ENCODE assay signal across 8 cellular contexts in the genomic region with DNA sequence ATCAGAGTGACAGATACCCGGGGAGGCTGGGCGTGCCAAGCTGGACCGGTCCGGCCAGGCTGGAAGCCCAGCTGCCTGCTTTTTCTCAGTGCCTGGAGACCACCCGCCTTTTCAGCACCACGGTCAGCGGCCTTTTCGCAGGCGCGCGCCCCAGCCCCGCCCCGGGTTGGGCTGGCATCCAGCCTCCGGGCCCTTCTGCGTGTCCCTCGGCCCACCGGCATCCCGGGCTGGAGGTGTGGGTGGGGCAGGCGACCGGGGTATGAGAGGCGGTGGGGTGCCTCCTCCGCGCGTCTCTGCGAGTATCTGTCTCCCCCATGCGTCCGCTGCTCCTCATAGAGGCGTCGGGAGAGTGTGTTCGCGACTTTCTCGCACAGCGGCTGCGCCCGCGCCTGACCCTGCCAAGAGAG.
DNase-seq lines count a peak whose midpoint lies in the region; ATAC-seq and TF ChIP-seq lines count a peak whose summit lies in the region.

No MANE protein-coding gene starts in this region.

- peaks cover 9% of the 10 kb centered on the region; the same call in 1 of the 2 replicates for H3K27me3 ChIP-seq in Panc1 (ENCODE audit: control insufficient read depth, insufficient read depth, low read length)

- in situ Hi-C loops in GM13976 (cut with MboI; ENCODE audit: low sequenced_read_pairs, unreplicated experiment) (no loop called here), Panc1 (cut with HindIII; ENCODE audit: low pct_unique_long_range_greater_than_20kb, low sequenced_read_pairs) (no loop called here)

- TF ChIP-seq CTCF in GM13976 (IDR thresholded peaks at IDR 0.05; ENCODE audit: borderline replicate concordance, control extremely low read depth, extremely low read depth, insufficient read depth, missing control alignments) = no peak
- peak; percentile 44 for TF ChIP-seq CTCF in Panc1 (IDR thresholded peaks at IDR 0.05)

- H3K9me3 ChIP-seq in Panc1 (ENCODE audit: control insufficient read depth, insufficient read depth, low read depth, low read length) = no peaks in the 10 kb centered on the region

- CTCF ChIA-PET in Panc1 (lab: Charles Lee) = interaction anchor here (0.6 kb wide), 2 partner anchors 76 to 345 kb away, joined by 3 to 15 read pairs; no protein-coding TSS in a partner anchor

- ATAC-seq in Panc1 (peak; percentile 70), HG02973 (IDR thresholded peaks at IDR 0.05; ENCODE audit: unreplicated experiment) (no peak)
- ATAC-seq in activated naive CD8-positive, alpha-beta T cell treated with anti-CD3 and anti-CD28 coated beads, Interleukin-2, amount 10 ng/mL, durations not matched to agents 7 days and 5 days (ENCODE audit: low read depth) = peak; percentile 57
- ATAC-seq in stimulated activated effector memory CD8-positive, alpha-beta T cell treated with anti-CD3 and anti-CD28 coated beads, Interleukin-12 subunit alpha, Interleukin-12 subunit beta, amount 100 ng/mL, for 72 hours = peak; percentile 55

- no peaks in the 10 kb centered on the region for H3K36me3 Mint-ChIP-seq in activated naive CD8-positive, alpha-beta T cell treated with anti-CD3 and anti-CD28 coated beads, Interleukin-2, amount 10 ng/mL, durations not matched to agents 7 days and 5 days
- H3K36me3 Mint-ChIP-seq in immature natural killer cell = peaks cover 0 to 3% (median 0%) of the 10 kb centered on the region in 3 donors
- no peaks in the 10 kb centered on the region for H3K36me3 Mint-ChIP-seq in stimulated activated effector memory CD8-positive, alpha-beta T cell treated with anti-CD3 and anti-CD28 coated beads, Interleukin-12 subunit alpha, Interleukin-12 subunit beta, amount 100 ng/mL, for 72 hours

- H3K4me1 ChIP-seq in Panc1 (ENCODE audit: control insufficient read depth, insufficient read depth, low read length) = no peaks in the 10 kb centered on the region

- H3K36me3 ChIP-seq in Panc1 (ENCODE audit: control insufficient read depth, insufficient read depth, low read length) = no peaks in the 10 kb centered on the region

- no peak overlapping the region for H3K4me3 Mint-ChIP-seq in activated naive CD8-positive, alpha-beta T cell treated with anti-CD3 and anti-CD28 coated beads, Interleukin-2, amount 10 ng/mL, durations not matched to agents 7 days and 5 days
- no peak overlapping the region for H3K4me3 Mint-ChIP-seq in immature natural killer cell
- no peak overlapping the region for H3K4me3 Mint-ChIP-seq in stimulated activated effector memory CD8-positive, alpha-beta T cell treated with anti-CD3 and anti-CD28 coated beads, Interleukin-12 subunit alpha, Interleukin-12 subunit beta, amount 100 ng/mL, for 72 hours

- intact Hi-C loops in Panc1 (cut with micrococcal nuclease; ENCODE audit: unreplicated experiment) = loop anchor here (10.0 kb wide), 1 partner anchor 79 kb away; no protein-coding TSS in a partner anchor

- H3K4me3 ChIP-seq in Panc1 (ENCODE audit: low read depth in 2 of 2, low read length in 2 of 2) = peak overlapping the region; percentile 2 to 33; a peak in 2 of 4 replicates

- POLR2A ChIA-PET in Panc1 (lab: Charles Lee) = interaction anchor here (0.7 kb wide), 1 partner anchor 726 kb away, joined by 3 read pairs; no protein-coding TSS in a partner anchor
- POLR2A ChIA-PET in activated naive CD8-positive, alpha-beta T cell treated with anti-CD3 and anti-CD28 coated beads, Interleukin-2, amount 10 ng/mL, durations not matched to agents 7 days and 5 days (lab: Charles Lee) = no interaction called here

- peaks cover 31% of the 10 kb centered on the region for H3K27me3 Mint-ChIP-seq in activated naive CD8-positive, alpha-beta T cell treated with anti-CD3 and anti-CD28 coated beads, Interleukin-2, amount 10 ng/mL, durations not matched to agents 7 days and 5 days
- H3K27me3 Mint-ChIP-seq in immature natural killer cell (ENCODE audit: low read depth in 3 of 3) = peaks cover 4 to 18% (median 8%) of the 10 kb centered on the region in 3 donors

- peak; percentile 65 for DNase-seq in GM13976 (ENCODE audit: low spot score)
- DNase-seq in Panc1 (ENCODE audit: low read depth, low spot score) = no peak
- peak; percentile 82 for DNase-seq in activated naive CD8-positive, alpha-beta T cell treated with anti-CD3 and anti-CD28 coated beads, Interleukin-2, amount 10 ng/mL, durations not matched to agents 7 days and 5 days
- DNase-seq in immature natural killer cell = peak; percentile 24 to 42 (median 34)
- peak; percentile 44 to 71 for DNase-seq in stimulated activated effector memory CD8-positive, alpha-beta T cell treated with anti-CD3 and anti-CD28 coated beads, Interleukin-12 subunit alpha, Interleukin-12 subunit beta, amount 100 ng/mL, for 72 hours (ENCODE audit: low spot score in 2 of 2)
- no peak for DNase-seq in GM19240 (ENCODE audit: insufficient read length, low spot score)
- DNase-seq in NCI-H2107 treated with DMSO at 0.1 percent for 48 hours (lab: John Stamatoyannopoulos, UW; ENCODE audit: unreplicated experiment) = no peak

- no TSS peak for BruUV-seq in Panc1 (replicated peaks; lab: Mats Ljungman, UMichigan)

- no peaks in the 10 kb centered on the region for H3K9me3 Mint-ChIP-seq in activated naive CD8-positive, alpha-beta T cell treated with anti-CD3 and anti-CD28 coated beads, Interleukin-2, amount 10 ng/mL, durations not matched to agents 7 days and 5 days
- H3K9me3 Mint-ChIP-seq in immature natural killer cell = peaks cover 0 to 1% (median 0%) of the 10 kb centered on the region in 6 donors
- H3K9me3 Mint-ChIP-seq in stimulated activated effector memory CD8-positive, alpha-beta T cell treated with anti-CD3 and anti-CD28 coated beads, Interleukin-12 subunit alpha, Interleukin-12 subunit beta, amount 100 ng/mL, for 72 hours = no peaks in the 10 kb centered on the region

- no peaks in the 10 kb centered on the region for H3K4me1 Mint-ChIP-seq in activated naive CD8-positive, alpha-beta T cell treated with anti-CD3 and anti-CD28 coated beads, Interleukin-2, amount 10 ng/mL, durations not matched to agents 7 days and 5 days
- H3K4me1 Mint-ChIP-seq in immature natural killer cell = peaks cover 0 to 3% of the 10 kb centered on the region in 2 donors
- no peaks in the 10 kb centered on the region for H3K4me1 Mint-ChIP-seq in stimulated activated effector memory CD8-positive, alpha-beta T cell treated with anti-CD3 and anti-CD28 coated beads, Interleukin-12 subunit alpha, Interleukin-12 subunit beta, amount 100 ng/mL, for 72 hours

- H3K27ac Mint-ChIP-seq in activated naive CD8-positive, alpha-beta T cell treated with anti-CD3 and anti-CD28 coated beads, Interleukin-2, amount 10 ng/mL, durations not matched to agents 7 days and 5 days = no peak overlapping the region
- H3K27ac Mint-ChIP-seq in immature natural killer cell = no peak overlapping the region
- H3K27ac Mint-ChIP-seq in stimulated activated effector memory CD8-positive, alpha-beta T cell treated with anti-CD3 and anti-CD28 coated beads, Interleukin-12 subunit alpha, Interleukin-12 subunit beta, amount 100 ng/mL, for 72 hours = no peak overlapping the region

- H3K27ac ChIP-seq in Panc1 (ENCODE audit: low read length) = no peak overlapping the region

Comparison
In these comparisons a context has a peak if more than half of its experiments do, and no peak if none do; other contexts are left out.
1. DNase-seq: peak in GM13976 (single experiment), activated naive CD8-positive, alpha-beta T cell treated with anti-CD3 and anti-CD28 coated beads, Interleukin-2, amount 10 ng/mL, durations not matched to agents 7 days and 5 days (single experiment), immature natural killer cell (3 of 3) and stimulated activated effector memory CD8-positive, alpha-beta T cell treated with anti-CD3 and anti-CD28 coated beads, Interleukin-12 subunit alpha, Interleukin-12 subunit beta, amount 100 ng/mL, for 72 hours (2 of 2); none in Panc1 (single experiment), GM19240 (single experiment) and NCI-H2107 treated with DMSO at 0.1 percent for 48 hours (single experiment).